ENCODE assay signal across 11 cellular contexts in the genomic region with DNA sequence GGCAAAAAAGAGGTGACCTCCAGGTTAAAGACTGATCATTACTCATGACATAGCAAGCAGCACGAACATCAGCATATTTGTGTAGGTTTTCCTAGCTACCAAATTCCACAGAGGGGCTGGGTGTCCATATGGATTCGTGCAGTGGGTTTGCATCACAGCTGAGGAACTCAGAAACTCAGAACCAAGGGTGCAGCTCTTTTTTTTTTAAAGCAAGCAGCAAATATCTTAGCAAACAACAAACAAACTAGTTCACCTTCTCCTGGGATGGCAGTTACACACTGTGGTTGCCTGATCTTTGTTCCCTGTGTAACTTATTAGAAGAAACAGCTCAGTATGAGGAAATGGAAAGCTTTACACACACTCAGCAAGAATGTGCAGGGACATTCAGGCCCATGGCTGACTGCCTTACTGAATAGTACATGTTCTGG. TPM values are rescaled to one million over a fixed set of nuclear protein-coding genes. Genes with fewer than 3 reads are reported as not detected.
DNase-seq lines count a peak whose midpoint lies in the region; ATAC-seq, FAIRE-seq and TF ChIP-seq lines count a peak whose summit lies in the region.
"Had no signal": no experiment of that assay in that cellular context is flagged by ENCODE, and none has a peak within 500 bp of the region (broad histone marks: within the 10 kb centered on the region; RNA-seq: fewer than 3 reads in every experiment).

No MANE protein-coding gene starts in this region.

- H3K4me3 ChIP-seq in Peyer's patch (peak overlapping the region in 2 of 4 donors; percentile 74 to 76), epithelial cell of esophagus (ENCODE audit: low read length) (peak overlapping the region; percentile 93), pancreas (no peak overlapping the region)
- H3K4me3 ChIP-seq in CD4-positive, alpha-beta memory T cell (ENCODE audit: low read length in 2 of 2) = no peak overlapping the region

- ATAC-seq in pancreas = peak; percentile 41 to 67 (median 56)
- no peak for ATAC-seq in GM19395 (IDR thresholded peaks at IDR 0.05; ENCODE audit: unreplicated experiment)
- ATAC-seq in GM18861 (IDR thresholded peaks at IDR 0.05; ENCODE audit: unreplicated experiment) = no peak

- H3K9me3 ChIP-seq in Peyer's patch = no peaks in the 10 kb centered on the region
- no peaks in the 10 kb centered on the region for H3K9me3 ChIP-seq in pancreas
- no peaks in the 10 kb centered on the region for H3K9me3 ChIP-seq in CD4-positive, alpha-beta memory T cell (ENCODE audit: control insufficient read depth in 1 of 2, low read length in 2 of 2)

- no peak overlapping the region for H3K27ac Mint-ChIP-seq in CD4-positive, alpha-beta memory T cell
- H3K27ac Mint-ChIP-seq: activated naive CD8-positive, alpha-beta T cell treated with anti-CD3 and anti-CD28 coated beads, Interleukin-2, amount 10 ng/mL, durations not matched to agents 7 days and 5 days had no signal

- WGBS in pancreas, 2 donors = 9 to 10% methylated on average over 2 of the region's 2 CpGs

- H3K4me3 Mint-ChIP-seq in CD4-positive, alpha-beta memory T cell = peak overlapping the region in 1 of 8 donors; percentile 20
- H3K4me3 Mint-ChIP-seq: activated naive CD8-positive, alpha-beta T cell treated with anti-CD3 and anti-CD28 coated beads, Interleukin-2, amount 10 ng/mL, durations not matched to agents 7 days and 5 days had no signal

- TF ChIP-seq CTCF in Peyer's patch (IDR thresholded peaks at IDR 0.05) (peak in 1 of 6 experiments; percentile 3), epithelial cell of esophagus (IDR thresholded peaks at IDR 0.05; ENCODE audit: insufficient read depth, low read depth, low read length, missing control alignments) (no peak), pancreas (IDR thresholded peaks at IDR 0.05) (no peak)

- intact Hi-C loops in pancreas (cut with DNase I) = no loop called here
- intact Hi-C loops in CD4-positive, alpha-beta memory T cell (cut with micrococcal nuclease) = no loop called here

- peaks cover 0 to 3% (median 0%) of the 10 kb centered on the region in 8 donors for H3K9me3 Mint-ChIP-seq in CD4-positive, alpha-beta memory T cell

- peaks cover 3 to 5% of the 10 kb centered on the region in 2 donors for H3K36me3 Mint-ChIP-seq in CD4-positive, alpha-beta memory T cell

- H3K4me1 Mint-ChIP-seq in CD4-positive, alpha-beta memory T cell = peaks cover 29 to 44% (median 36%) of the 10 kb centered on the region in 4 donors

- H3K36me3 ChIP-seq in Peyer's patch = no peaks in the 10 kb centered on the region
- no peaks in the 10 kb centered on the region for H3K36me3 ChIP-seq in pancreas
- H3K36me3 ChIP-seq in CD4-positive, alpha-beta memory T cell (ENCODE audit: insufficient read depth, low read length) = no peaks in the 10 kb centered on the region

- CTCF ChIA-PET in CD4-positive, alpha-beta memory T cell (lab: Charles Lee; ENCODE audit: partially characterized antibody) = interaction anchor here (1.2 kb wide), 2 partner anchors 32 to 61 kb away, joined by 3 to 6 read pairs; no protein-coding TSS in a partner anchor

- POLR2A ChIA-PET in CD4-positive, alpha-beta memory T cell (lab: Charles Lee; ENCODE audit: partially characterized antibody) = no interaction called here

- peak; percentile 49 to 64 for TF ChIP-seq POLR2A in Peyer's patch (IDR thresholded peaks at IDR 0.05)

- DNase-seq in GM04504 (ENCODE audit: low read depth) (peak; percentile 73), Peyer's patch (peak in 2 of 3 donors; percentile 44 to 68), epithelial cell of esophagus (ENCODE audit: low read depth) (peak; percentile 95), pancreas (peak in 3 of 6 donors; percentile 19 to 44 (median 31)), putamen (ENCODE audit: low spot score) (no peak)
- no peak for DNase-seq in CD4-positive, alpha-beta memory T cell
- DNase-seq: activated naive CD8-positive, alpha-beta T cell treated with anti-CD3 and anti-CD28 coated beads, Interleukin-2, amount 10 ng/mL, durations not matched to agents 7 days and 5 days; NCI-H2029 had no signal

- no peaks in the 10 kb centered on the region for H3K27me3 Mint-ChIP-seq in CD4-positive, alpha-beta memory T cell

- H3K27ac ChIP-seq in Peyer's patch = peak overlapping the region in 3 of 4 donors; percentile 61 to 89 (median 71)
- H3K27ac ChIP-seq in pancreas = peak overlapping the region; percentile 20 to 79 (median 58)
- no peak overlapping the region for H3K27ac ChIP-seq in CD4-positive, alpha-beta memory T cell (ENCODE audit: low read depth, low read length)
- H3K27ac ChIP-seq: parathyroid adenoma had no signal

- FAIRE-seq in pancreas (lab: Jason Lieb, UNC) = no peak

- no peaks in the 10 kb centered on the region for H3K27me3 ChIP-seq in Peyer's patch
- H3K27me3 ChIP-seq in pancreas = no peaks in the 10 kb centered on the region
- no peaks in the 10 kb centered on the region for H3K27me3 ChIP-seq in CD4-positive, alpha-beta memory T cell (ENCODE audit: insufficient read depth, low read length)

- peaks cover 0 to 32% (median 2%) of the 10 kb centered on the region in 4 donors for H3K4me1 ChIP-seq in Peyer's patch
- H3K4me1 ChIP-seq in pancreas = peaks cover 23 to 45% (median 44%) of the 10 kb centered on the region in 3 donors
- peaks cover 22% of the 10 kb centered on the region for H3K4me1 ChIP-seq in CD4-positive, alpha-beta memory T cell (ENCODE audit: insufficient read depth, low read length)

RNA-seq across cellular contexts. Expression of a gene that starts 4.1 kb away (rescaled TPM):
- total RNA-seq in Peyer's patch (100 to 1,000 TPM in 1 of 4 donors, 10 to 100 TPM in 3; 28.1 to 102 (median 59.6) TPM), pancreas (10 to 100 TPM; 19.5 to 35.0 (median 24.4) TPM)
- 10 to 100 TPM in 1 of 2 donors, 1 to 10 TPM in 1; 6.3 to 15.0 TPM for polyA plus RNA-seq in pancreas
- 1 to 10 TPM; 2.7 to 3.7 TPM for total RNA-seq in CD4-positive, alpha-beta memory T cell
- 1 to 10 TPM; 4.6 to 5.2 TPM for polyA plus RNA-seq in CD4-positive, alpha-beta memory T cell

Comparison
In these comparisons a context has a peak if more than half of its experiments do, and no peak if none do; other contexts are left out.
1. DNase-seq: peak in GM04504 (single experiment), Peyer's patch (2 of 3) and epithelial cell of esophagus (single experiment); none in putamen (single experiment) and CD4-positive, alpha-beta memory T cell (0 of 5).
2. ATAC-seq: peak in pancreas (4 of 4); none in GM19395 (single experiment) and GM18861 (single experiment).
3. RNA of a gene that starts 4.1 kb away (total RNA-seq): 28.1 to 102 TPM in Peyer's patch and 19.5 to 35.0 TPM in pancreas; 2.7 to 3.7 TPM in CD4-positive, alpha-beta memory T cell; every median in the first group is over 4 times any median in the second.